Comparison of ENCODE assay signal across 8 cellular contexts in genomic region chr4:61200991-61201526, GRCh38. TPM values are rescaled to one million over a fixed set of nuclear protein-coding genes. Genes with fewer than 3 reads are reported as not detected.
DNase-seq lines count a peak whose midpoint lies in the region; ATAC-seq and TF ChIP-seq lines count a peak whose summit lies in the region.

No MANE protein-coding gene starts in this region.

- no peak overlapping the region for H3K4me3 ChIP-seq in KMS-11 (IDR thresholded peaks at IDR 0.05; ENCODE audit: insufficient read depth, low read depth, low read length)
- H3K4me3 ChIP-seq in right lobe of liver, result peak overlapping the region; percentile 5 to 42 (median 23)
- H3K4me3 ChIP-seq in tibial nerve, result peak overlapping the region; percentile 52 to 75 (median 66)

- H3K4me1 ChIP-seq in KMS-11 (ENCODE audit: low read depth, poor library complexity, severe bottlenecking) (no peaks in the 10 kb centered on the region), right lobe of liver (peaks cover 0 to 5% (median 0%) of the 10 kb centered on the region in 4 donors), tibial nerve (peaks cover 0 to 32% (median 0%) of the 10 kb centered on the region in 4 donors)

- ATAC-seq in right lobe of liver, result no peak
- no peak for ATAC-seq in GM18498 (IDR thresholded peaks at IDR 0.05; ENCODE audit: unreplicated experiment)
- ATAC-seq in HG03175 (IDR thresholded peaks at IDR 0.05; ENCODE audit: unreplicated experiment), result no peak

- H3K79me2 ChIP-seq in KMS-11 (ENCODE audit: insufficient read depth, low read depth), result no peaks in the 10 kb centered on the region

- TF ChIP-seq EP300 in tibial nerve (IDR thresholded peaks at IDR 0.05), result peak in 1 of 2 donors; percentile 32

- peak overlapping the region; percentile 51 for H3K4me2 ChIP-seq in KMS-11

- intact Hi-C loops in right lobe of liver (cut with DNase I), result no loop called here

- peak; percentile 1 for DNase-seq in ACHN
- DNase-seq in right lobe of liver, result peak in 1 of 3 donors; percentile 16
- peak in 1 of 2 donors; percentile 7 for DNase-seq in tibial nerve (ENCODE audit: low spot score in 2 of 2)
- no peak for DNase-seq in stimulated activated CD4-positive, alpha-beta T cell treated with anti-CD3 and anti-CD28 coated beads, Interleukin-2, amount 100 ng/mL, for 24 hours

- H3K27ac ChIP-seq in KMS-11, result no peak overlapping the region
- H3K27ac ChIP-seq in cingulate gyrus (ENCODE audit: low read depth, low read length), result peak overlapping the region; percentile 83
- H3K27ac ChIP-seq in right lobe of liver, result no peak overlapping the region
- H3K27ac ChIP-seq in tibial nerve, result peak overlapping the region; percentile 44 to 85 (median 72)

- 1% methylated on average over 22 of the region's 31 CpGs for WGBS in right lobe of liver (ENCODE audit: insufficient coverage, low coverage, low lambda C conversion rate, missing lambda C conversion rate)
- WGBS in tibial nerve, 2 donors, result 0 to 1% methylated on average over 31 of the region's 31 CpGs

- no peaks in the 10 kb centered on the region for H4K20me1 ChIP-seq in KMS-11 (ENCODE audit: insufficient read depth)

- H3K9me3 ChIP-seq in right lobe of liver (no peaks in the 10 kb centered on the region), tibial nerve (no peaks in the 10 kb centered on the region)

- no peak overlapping the region; the same call in 1 of the 2 replicates for H3K9ac ChIP-seq in KMS-11

- in situ Hi-C loops in ACHN (cut with HindIII; ENCODE audit: low pct_ligation_motif_present, low pct_unique_long_range_greater_than_20kb, low sequenced_read_pairs), result no loop called here

- H3K27me3 ChIP-seq in KMS-11 (ENCODE audit: insufficient read depth, low read depth), result no peaks in the 10 kb centered on the region
- peaks cover 0 to 7% of the 10 kb centered on the region in 2 donors for H3K27me3 ChIP-seq in right lobe of liver
- peaks cover 0 to 27% of the 10 kb centered on the region in 2 donors for H3K27me3 ChIP-seq in tibial nerve

- TF ChIP-seq CTCF in KMS-11 (conservative IDR thresholded peaks at IDR 0.05; ENCODE audit: low read depth, low read length), result no peak
- no peak for TF ChIP-seq CTCF in right lobe of liver (IDR thresholded peaks at IDR 0.05)
- TF ChIP-seq CTCF in tibial nerve (IDR thresholded peaks at IDR 0.05), result no peak

- no peaks in the 10 kb centered on the region for H3K36me3 ChIP-seq in KMS-11 (ENCODE audit: insufficient read depth)
- H3K36me3 ChIP-seq in right lobe of liver, result no peaks in the 10 kb centered on the region
- no peaks in the 10 kb centered on the region for H3K36me3 ChIP-seq in tibial nerve

- TF ChIP-seq POLR2A in right lobe of liver (IDR thresholded peaks at IDR 0.05) (no peak), tibial nerve (IDR thresholded peaks at IDR 0.05) (no peak)

- peak overlapping the region; percentile 81 for H2AFZ ChIP-seq in KMS-11 (ENCODE audit: low read depth)

RNA-seq across cellular contexts. Expression of gene ADGRL3, which starts 0.9 kb away (rescaled TPM):
- total RNA-seq in right lobe of liver, result 1 to 10 TPM in 2 of 6 experiments, under 1 TPM in 4; 0.06 to 1.1 (median 0.35) TPM
- 10 to 100 TPM; 20.1 to 51.3 (median 28.2) TPM for total RNA-seq in tibial nerve

Comparison
In these comparisons a context has a peak if more than half of its experiments do, and no peak if none do; other contexts are left out.
1. H3K27ac ChIP-seq: peak in cingulate gyrus (single experiment) and tibial nerve (4 of 4); none in KMS-11 (single experiment) and right lobe of liver (0 of 3).
2. RNA of gene ADGRL3, which starts 0.9 kb away (total RNA-seq): 20.1 to 51.3 TPM in tibial nerve; 0.06 to 1.1 TPM in right lobe of liver; every median in the first group is over 10 times any median in the second.